In genomic region chr13:110560606-110561334, GRCh38 we compare ENCODE assay signal across 8 cellular contexts. TPM values are rescaled to one million over a fixed set of nuclear protein-coding genes. Genes with fewer than 3 reads are reported as not detected.
DNase-seq lines count a peak whose midpoint lies in the region; ATAC-seq and TF ChIP-seq lines count a peak whose summit lies in the region.

No MANE protein-coding gene starts in this region.

- in situ Hi-C loops in GM13977 (cut with MboI; ENCODE audit: low pct_unique_long_range_greater_than_20kb, low sequenced_read_pairs, unreplicated experiment) = loop anchor here (25.0 kb wide), 1 partner anchor 98 kb away; no protein-coding TSS in a partner anchor

- H4K8ac ChIP-seq in trophoblast cell (ENCODE audit: low read depth, low read length) = peak overlapping the region; percentile 76

- H3K27me3 ChIP-seq in cardiac muscle cell = no peaks in the 10 kb centered on the region
- H3K27me3 ChIP-seq in trophoblast cell (ENCODE audit: insufficient read depth, low read length) = no peaks in the 10 kb centered on the region

- H3K27ac ChIP-seq in cardiac muscle cell = no peak overlapping the region
- H3K27ac ChIP-seq in trophoblast cell (ENCODE audit: low read depth, low read length) = peak overlapping the region; percentile 90

- peak overlapping the region; percentile 92 for H4K91ac ChIP-seq in trophoblast cell (ENCODE audit: low read depth, low read length)

- H3K9me3 ChIP-seq in cardiac muscle cell (ENCODE audit: low read depth) (no peaks in the 10 kb centered on the region), trophoblast cell (ENCODE audit: insufficient read depth, low read depth, low read length) (peaks cover 2% of the 10 kb centered on the region)

- H3K36me3 Mint-ChIP-seq in activated T-helper 1 cell treated with anti-CD3 and anti-CD28 coated beads, Interleukin-12 subunit alpha, Interleukin-12 subunit beta, Interleukin-2, Interleukin-4 antibody, amounts not matched to agents 30 ng/mL and 10 ng/mL and 1 ng/mL, durations not matched to agents 14 hours and 24 hours and 36 hours (ENCODE audit: low read depth) = peaks cover 11% of the 10 kb centered on the region

- peak; percentile 12 for ATAC-seq in HG03520 (IDR thresholded peaks at IDR 0.05; ENCODE audit: unreplicated experiment)

- peak overlapping the region; percentile 95 for H3K4ac ChIP-seq in trophoblast cell (ENCODE audit: low read depth, low read length)

- peak overlapping the region; percentile 4 for H2AK5ac ChIP-seq in trophoblast cell (ENCODE audit: low read length)

- intact Hi-C loops in activated T-helper 1 cell treated with anti-CD3 and anti-CD28 coated beads, Interleukin-12 subunit alpha, Interleukin-12 subunit beta, Interleukin-2, Interleukin-4 antibody, amounts not matched to agents 30 ng/mL and 10 ng/mL and 1 ng/mL, durations not matched to agents 14 hours and 24 hours and 36 hours (cut with micrococcal nuclease) = loop anchor here (2.0 to 5.0 kb wide), 3 partner anchors 56 to 152 kb away; partner anchors contain the start of gene ING1

- H3K4me3 ChIP-seq in cardiac muscle cell (peak overlapping the region; percentile 76), trophoblast cell (ENCODE audit: low read depth, low read length) (peak overlapping the region; percentile 82)

- peaks cover 8% of the 10 kb centered on the region for H3K4me1 ChIP-seq in cardiac muscle cell (ENCODE audit: low read depth)
- peaks cover 15 to 31% of the 10 kb centered on the region in 2 experiments for H3K4me1 ChIP-seq in trophoblast cell (ENCODE audit: control insufficient read depth in 1 of 2, insufficient read depth in 2 of 2, low read length in 2 of 2)

- H3K4me2 ChIP-seq in trophoblast cell (ENCODE audit: low read length) = peak overlapping the region; percentile 87

- WGBS in trophoblast cell (ENCODE audit: extremely low coverage, insufficient coverage, insufficient read length) = 100% methylated on average over 1 of the region's 27 CpGs

- peak overlapping the region; percentile 89 for H3K9ac ChIP-seq in trophoblast cell (ENCODE audit: low read length)

- H3K27me3 Mint-ChIP-seq in activated T-helper 1 cell treated with anti-CD3 and anti-CD28 coated beads, Interleukin-12 subunit alpha, Interleukin-12 subunit beta, Interleukin-2, Interleukin-4 antibody, amounts not matched to agents 30 ng/mL and 10 ng/mL and 1 ng/mL, durations not matched to agents 14 hours and 24 hours and 36 hours (ENCODE audit: insufficient read depth) = peaks cover 31% of the 10 kb centered on the region

- H4K12ac ChIP-seq in trophoblast cell (ENCODE audit: low read depth, low read length) = peak overlapping the region; percentile 17

- H3K36me3 ChIP-seq in cardiac muscle cell = no peaks in the 10 kb centered on the region
- H3K36me3 ChIP-seq in trophoblast cell (ENCODE audit: control insufficient read depth in 1 of 2, insufficient read depth in 2 of 2, low read length in 2 of 2) = peaks cover 13 to 16% of the 10 kb centered on the region in 2 experiments

- no peak overlapping the region for H3K23ac ChIP-seq in trophoblast cell (ENCODE audit: low read length)

- H2AFZ ChIP-seq in trophoblast cell (ENCODE audit: insufficient read depth, low read length, poor library complexity) = peak overlapping the region; percentile 69

- peaks cover 27% of the 10 kb centered on the region for H3K79me2 ChIP-seq in trophoblast cell (ENCODE audit: control insufficient read depth, insufficient read depth, low read length, poor library complexity)

- H2BK12ac ChIP-seq in trophoblast cell (ENCODE audit: low read length) = peak overlapping the region; percentile 13

- H3K27ac Mint-ChIP-seq in activated T-helper 1 cell treated with anti-CD3 and anti-CD28 coated beads, Interleukin-12 subunit alpha, Interleukin-12 subunit beta, Interleukin-2, Interleukin-4 antibody, amounts not matched to agents 30 ng/mL and 10 ng/mL and 1 ng/mL, durations not matched to agents 14 hours and 24 hours and 36 hours = peak overlapping the region; percentile 42

- peak overlapping the region; percentile 59 for H3K14ac ChIP-seq in trophoblast cell (ENCODE audit: low read length)

- H3K4me1 Mint-ChIP-seq in activated T-helper 1 cell treated with anti-CD3 and anti-CD28 coated beads, Interleukin-12 subunit alpha, Interleukin-12 subunit beta, Interleukin-2, Interleukin-4 antibody, amounts not matched to agents 30 ng/mL and 10 ng/mL and 1 ng/mL, durations not matched to agents 14 hours and 24 hours and 36 hours (ENCODE audit: low read depth) = peaks cover 41% of the 10 kb centered on the region

- H3K79me1 ChIP-seq in trophoblast cell (ENCODE audit: low read length) = peaks cover 18% of the 10 kb centered on the region

- peak overlapping the region; percentile 99 for H3K18ac ChIP-seq in trophoblast cell (ENCODE audit: low read length)

- H3K9me3 Mint-ChIP-seq in activated T-helper 1 cell treated with anti-CD3 and anti-CD28 coated beads, Interleukin-12 subunit alpha, Interleukin-12 subunit beta, Interleukin-2, Interleukin-4 antibody, amounts not matched to agents 30 ng/mL and 10 ng/mL and 1 ng/mL, durations not matched to agents 14 hours and 24 hours and 36 hours = no peaks in the 10 kb centered on the region

- DNase-seq in AG20443 (ENCODE audit: low spot score) = peak; percentile 51
- peak; percentile 65 for DNase-seq in GM13977 (ENCODE audit: low spot score)
- DNase-seq in activated T-helper 1 cell treated with anti-CD3 and anti-CD28 coated beads, Interleukin-12 subunit alpha, Interleukin-12 subunit beta, Interleukin-2, Interleukin-4 antibody, amounts not matched to agents 30 ng/mL and 10 ng/mL and 1 ng/mL, durations not matched to agents 14 hours and 24 hours and 36 hours (ENCODE audit: low spot score) = no peak
- DNase-seq in cardiac muscle cell (ENCODE audit: low read depth in 1 of 2, low spot score in 1 of 2) = peak; percentile 36 to 69
- peak; percentile 56 to 64 for DNase-seq in trophoblast cell
- no peak for DNase-seq in activated CD4-positive, CD25-positive, alpha-beta regulatory T cell treated with anti-CD3 and anti-CD28 coated beads, Interleukin-2, amount 50 U/mL, for 72 hours
- DNase-seq in cerebellar nuclear complex (lab: John Stamatoyannopoulos, UW) = no peak

- peak overlapping the region; percentile 92 for H2BK5ac ChIP-seq in trophoblast cell (ENCODE audit: low read depth, low read length, poor library complexity)

- peak overlapping the region; percentile 82 for H3K4me3 Mint-ChIP-seq in activated T-helper 1 cell treated with anti-CD3 and anti-CD28 coated beads, Interleukin-12 subunit alpha, Interleukin-12 subunit beta, Interleukin-2, Interleukin-4 antibody, amounts not matched to agents 30 ng/mL and 10 ng/mL and 1 ng/mL, durations not matched to agents 14 hours and 24 hours and 36 hours

- peak overlapping the region; percentile 76 for H2BK120ac ChIP-seq in trophoblast cell (ENCODE audit: insufficient read depth, low read length, poor library complexity)

- TF ChIP-seq CTCF in GM13977 (IDR thresholded peaks at IDR 0.05; ENCODE audit: extremely low read depth, insufficient read depth, missing control alignments) = no peak
- no peak for TF ChIP-seq CTCF in cardiac muscle cell (IDR thresholded peaks at IDR 0.05; ENCODE audit: low read depth, low read length)

RNA-seq across cellular contexts. Expression of gene RAB20, which starts 0.8 kb away (rescaled TPM):
- 1.1 and 1.5 TPM in 2 replicates for total RNA-seq in activated T-helper 1 cell treated with anti-CD3 and anti-CD28 coated beads, Interleukin-12 subunit alpha, Interleukin-12 subunit beta, Interleukin-2, Interleukin-4 antibody, amounts not matched to agents 30 ng/mL and 10 ng/mL and 1 ng/mL, durations not matched to agents 14 hours and 24 hours and 36 hours
- total RNA-seq in cardiac muscle cell = 22.4 and 30.8 TPM in 2 replicates
- polyA plus RNA-seq in cardiac muscle cell = 14.0 and 20.0 TPM in 2 replicates
- polyA plus RNA-seq in trophoblast cell (2013) = 29.9 and 30.6 TPM in 2 replicates

RNA-seq across cellular contexts. Expression of gene NAXD, which starts 54.6 kb away (rescaled TPM):
- total RNA-seq in activated T-helper 1 cell treated with anti-CD3 and anti-CD28 coated beads, Interleukin-12 subunit alpha, Interleukin-12 subunit beta, Interleukin-2, Interleukin-4 antibody, amounts not matched to agents 30 ng/mL and 10 ng/mL and 1 ng/mL, durations not matched to agents 14 hours and 24 hours and 36 hours = 22.0 and 22.2 TPM in 2 replicates
- total RNA-seq in cardiac muscle cell = 32.8 and 36.8 TPM in 2 replicates
- polyA plus RNA-seq in cardiac muscle cell = 40.7 and 48.9 TPM in 2 replicates
- 20.5 TPM in 2 replicates for polyA plus RNA-seq in trophoblast cell (2013)

Comparison
In these comparisons a context has a peak if more than half of its experiments do, and no peak if none do; other contexts are left out.
1. DNase-seq: peak in AG20443 (single experiment), GM13977 (single experiment), cardiac muscle cell (2 of 2) and trophoblast cell (2 of 2); none in activated T-helper 1 cell treated with anti-CD3 and anti-CD28 coated beads, Interleukin-12 subunit alpha, Interleukin-12 subunit beta, Interleukin-2, Interleukin-4 antibody, amounts not matched to agents 30 ng/mL and 10 ng/mL and 1 ng/mL, durations not matched to agents 14 hours and 24 hours and 36 hours (single experiment), activated CD4-positive, CD25-positive, alpha-beta regulatory T cell treated with anti-CD3 and anti-CD28 coated beads, Interleukin-2, amount 50 U/mL, for 72 hours (single experiment) and cerebellar nuclear complex (0 of 2).